ENCODE assay signal across 8 cellular contexts in genomic region chr14:49865431-49865859, GRCh38. TPM values are rescaled to one million over a fixed set of nuclear protein-coding genes. Genes with fewer than 3 reads are reported as not detected.
A peak's percentile ranks its signal among the peaks of the same experiment; 100 is the strongest.
DNase-seq lines count a peak whose midpoint lies in the region; ATAC-seq and TF ChIP-seq lines count a peak whose summit lies in the region.

No MANE protein-coding gene starts in this region.

- intact Hi-C loops in Right ventricle myocardium inferior (cut with DNase I): loop anchor here (5.0 to 10.0 kb wide), 4 partner anchors 231 to 667 kb away; partner anchors contain the start of genes DMAC2L, DNAAF2, L2HGDH and MAP4K5
- intact Hi-C loops in psoas muscle (cut with DNase I): loop anchor here (5.0 to 10.0 kb wide), 3 partner anchors 139 to 359 kb away; no protein-coding TSS in a partner anchor

- H3K4me3 ChIP-seq in Karpas-422 (ENCODE audit: low read length): no peak overlapping the region
- no peak overlapping the region for H3K4me3 ChIP-seq in psoas muscle

- no peaks in the 10 kb centered on the region for H3K9me2 ChIP-seq in Karpas-422 (replicated peaks; ENCODE audit: insufficient read depth, low read length)

- H3K4me2 ChIP-seq in Karpas-422 (ENCODE audit: low read depth, low read length, poor library complexity, severe bottlenecking): peak overlapping the region; percentile 5

- WGBS in psoas muscle, 3 donors: 0 to 2% (median 2%) methylated on average over 4 of the region's 4 CpGs

- peak; percentile 82 for TF ChIP-seq CTCF in psoas muscle (IDR thresholded peaks at IDR 0.05)

- DNase-seq in COLO668 (lab: John Stamatoyannopoulos, UW; ENCODE audit: unreplicated experiment) (peak; percentile 80), Karpas-422 (peak; percentile 96), Right ventricle myocardium inferior (ENCODE audit: missing footprints) (peak; percentile 80), psoas muscle (peak; percentile 77 to 85)
- DNase-seq in activated naive CD4-positive, alpha-beta T cell (lab: John Stamatoyannopoulos, UW): peak; percentile 50 to 79 (median 66)

- H4K20me1 ChIP-seq in Karpas-422 (ENCODE audit: insufficient read depth, low read depth, low read length): no peaks in the 10 kb centered on the region

- peaks cover 58% of the 10 kb centered on the region for H3K4me1 ChIP-seq in Karpas-422 (ENCODE audit: low read length)
- peaks cover 11% of the 10 kb centered on the region for H3K4me1 ChIP-seq in psoas muscle

- H3K9me3 ChIP-seq in Karpas-422 (ENCODE audit: low read length) (no peaks in the 10 kb centered on the region), psoas muscle (no peaks in the 10 kb centered on the region)

- H3K9ac ChIP-seq in Karpas-422 (ENCODE audit: low read length): no peak overlapping the region

- H2AFZ ChIP-seq in Karpas-422 (ENCODE audit: low read length): no peak overlapping the region

- H3K36me3 ChIP-seq in Karpas-422 (ENCODE audit: insufficient read depth, low read length): no peaks in the 10 kb centered on the region
- no peaks in the 10 kb centered on the region for H3K36me3 ChIP-seq in psoas muscle (ENCODE audit: insufficient read depth in 1 of 2, low read depth in 1 of 2)

- H3K27ac ChIP-seq in Karpas-422 (ENCODE audit: low read length) (no peak overlapping the region), psoas muscle (peak overlapping the region; percentile 99)

- ATAC-seq in Right ventricle myocardium inferior: no peak
- no peak for ATAC-seq in psoas muscle
- no peak for ATAC-seq in GM21515 (IDR thresholded peaks at IDR 0.05; ENCODE audit: unreplicated experiment)
- ATAC-seq in HG03442 (IDR thresholded peaks at IDR 0.05; ENCODE audit: unreplicated experiment): no peak

- H3K27me3 ChIP-seq in Karpas-422 (ENCODE audit: low read length) (no peaks in the 10 kb centered on the region), psoas muscle (ENCODE audit: insufficient read depth in 3 of 3, low read length in 2 of 3) (no peaks in the 10 kb centered on the region)

- TF ChIP-seq POLR2A in Raji (IDR thresholded peaks at IDR 0.05; ENCODE audit: insufficient read depth, low read depth, low read length): 0 out of 2 replicates have a peak, but pooled peaks have one; percentile 13

- peaks cover 17% of the 10 kb centered on the region for H3K79me2 ChIP-seq in Karpas-422 (ENCODE audit: low read length)

RNA-seq across cellular contexts. Expression of gene NEMF, which starts 12.9 kb away (rescaled TPM):
- 66.7 and 160 TPM in 2 replicates for total RNA-seq in Karpas-422 (2014; rRNA removed; shearing (Covaris generic); ENCODE audit: low replicate concordance)
- 60.5 TPM for total RNA-seq in Right ventricle myocardium inferior
- total RNA-seq in psoas muscle: 10 to 100 TPM; 52.8 to 68.3 (median 57.0) TPM
- 10 to 100 TPM; 20.5 to 51.7 (median 20.9) TPM for polyA plus RNA-seq in psoas muscle

RNA-seq across cellular contexts. Expression of gene ARF6, which starts 27.4 kb away (rescaled TPM):
- 55.0 and 58.9 TPM in 2 replicates for total RNA-seq in Karpas-422 (2014; rRNA removed; shearing (Covaris generic); ENCODE audit: low replicate concordance)
- total RNA-seq in Right ventricle myocardium inferior (25.1 TPM), psoas muscle (10 to 100 TPM; 19.0 to 37.4 (median 30.6) TPM)
- polyA plus RNA-seq in psoas muscle: 10 to 100 TPM; 19.8 to 43.1 (median 26.9) TPM
